Comparison of ENCODE assay signal across 13 cellular contexts in genomic region chr3:39907981-39908380, GRCh38.
DNase-seq lines count a peak whose midpoint lies in the region; ATAC-seq and TF ChIP-seq lines count a peak whose summit lies in the region.
"Had no signal": no experiment of that assay in that cellular context is flagged by ENCODE, and none has a peak within 500 bp of the region (broad histone marks: within the 10 kb centered on the region; RNA-seq: fewer than 3 reads in every experiment).

No MANE protein-coding gene starts in this region.

- H3K4me3 Mint-ChIP-seq in stimulated activated naive B cell treated with anti-CD40 and anti-IgM and Interleukin-4, amounts not matched to agents 10 μg/mL and 1 μg/mL and 100 μg/mL, for 72 hours, result no peak overlapping the region

- H3K27ac Mint-ChIP-seq in stimulated activated naive B cell treated with anti-CD40 and anti-IgM and Interleukin-4, amounts not matched to agents 10 μg/mL and 1 μg/mL and 100 μg/mL, for 72 hours, result no peak overlapping the region

- H3K27me3 ChIP-seq in right cardiac atrium (ENCODE audit: control insufficient read depth, insufficient read depth) (no peaks in the 10 kb centered on the region), transverse colon (no peaks in the 10 kb centered on the region)
- H3K27me3 ChIP-seq: brain microvascular endothelial cell had no signal

- no peak for TF ChIP-seq POLR2A in transverse colon (IDR thresholded peaks at IDR 0.05)

- no peaks in the 10 kb centered on the region for H3K4me1 Mint-ChIP-seq in stimulated activated naive B cell treated with anti-CD40 and anti-IgM and Interleukin-4, amounts not matched to agents 10 μg/mL and 1 μg/mL and 100 μg/mL, for 72 hours

- no peak overlapping the region for H3K4me3 ChIP-seq in astrocyte of the cerebellum (ENCODE audit: low read depth, low read length)
- H3K4me3 ChIP-seq in right cardiac atrium (ENCODE audit: low read length), result no peak overlapping the region
- no peak overlapping the region for H3K4me3 ChIP-seq in transverse colon

- TF ChIP-seq CTCF in astrocyte of the cerebellum (IDR thresholded peaks at IDR 0.05; ENCODE audit: low read depth, low read length, missing control alignments) (no peak), transverse colon (IDR thresholded peaks at IDR 0.05) (no peak), GM13977 (IDR thresholded peaks at IDR 0.05; ENCODE audit: extremely low read depth, insufficient read depth, missing control alignments) (no peak)

- no peaks in the 10 kb centered on the region for H3K4me1 ChIP-seq in right cardiac atrium (ENCODE audit: control insufficient read depth, insufficient read depth, low read length)
- peaks cover 0 to 29% (median 17%) of the 10 kb centered on the region in 4 donors for H3K4me1 ChIP-seq in transverse colon

- H3K27ac ChIP-seq in right cardiac atrium (ENCODE audit: low read length), result no peak overlapping the region
- peak overlapping the region in 1 of 4 donors; percentile 0 for H3K27ac ChIP-seq in transverse colon
- H3K27ac ChIP-seq: brain microvascular endothelial cell, epithelial cell of prostate, WERI-Rb-1 had no signal

- H3K9me3 Mint-ChIP-seq in stimulated activated naive B cell treated with anti-CD40 and anti-IgM and Interleukin-4, amounts not matched to agents 10 μg/mL and 1 μg/mL and 100 μg/mL, for 72 hours, result no peaks in the 10 kb centered on the region

- in situ Hi-C loops in astrocyte of the cerebellum (cut with HindIII; ENCODE audit: low sequenced_read_pairs), result no loop called here
- in situ Hi-C loops in transverse colon (cut with MboI; ENCODE audit: low pct_ligation_motif_present in 1 of 4, low pct_unique_long_range_greater_than_20kb in 1 of 4, low sequenced_read_pairs in 3 of 4), result no loop called here
- in situ Hi-C loops in GM13977 (cut with MboI; ENCODE audit: low pct_unique_long_range_greater_than_20kb, low sequenced_read_pairs, unreplicated experiment), result no loop called here

- TF ChIP-seq EP300 in transverse colon (IDR thresholded peaks at IDR 0.05; ENCODE audit: low read depth), result no peak

- no peaks in the 10 kb centered on the region for H3K27me3 Mint-ChIP-seq in stimulated activated naive B cell treated with anti-CD40 and anti-IgM and Interleukin-4, amounts not matched to agents 10 μg/mL and 1 μg/mL and 100 μg/mL, for 72 hours

- intact Hi-C loops in right cardiac atrium (cut with DNase I) (no loop called here), transverse colon (cut with DNase I; ENCODE audit: low total_unique reads) (no loop called here)

- peak; percentile 0 for DNase-seq in DMS53 (lab: John Stamatoyannopoulos, UW)
- DNase-seq in DMS53 treated with DMSO at 0.1 percent for 48 hours (lab: John Stamatoyannopoulos, UW; ENCODE audit: unreplicated experiment), result no peak
- DNase-seq in astrocyte of the cerebellum (ENCODE audit: low read depth), result peak; percentile 40
- peak; percentile 65 to 86 (median 78) for DNase-seq in right cardiac atrium
- peak; percentile 18 for DNase-seq in transverse colon
- no peak for DNase-seq in stimulated activated naive B cell treated with anti-CD40 and anti-IgM and Interleukin-4, amounts not matched to agents 10 μg/mL and 1 μg/mL and 100 μg/mL, for 72 hours
- no peak for DNase-seq in GM13977 (ENCODE audit: low spot score)
- DNase-seq: activated T-cell treated with anti-CD3 and anti-CD28 coated beads for 4 hours, brain microvascular endothelial cell, kidney glomerular epithelial cell, WERI-Rb-1 had no signal

- WGBS in right cardiac atrium, result 21% methylated on average over 4 of the region's 4 CpGs
- 33% methylated on average over 4 of the region's 4 CpGs; no CpG with 5 or more reads in 1 of the 2 donors for WGBS in transverse colon (ENCODE audit: low coverage in 1 of 2), 2 donors

- peak; percentile 95 for ATAC-seq in right cardiac atrium
- ATAC-seq in stimulated activated naive B cell treated with anti-CD40 and anti-IgM and Interleukin-4, amounts not matched to agents 10 μg/mL and 1 μg/mL and 100 μg/mL, for 72 hours (replicated peaks), result no peak
- ATAC-seq in GM21786 (IDR thresholded peaks at IDR 0.05; ENCODE audit: unreplicated experiment), result no peak

- H3K36me3 ChIP-seq in transverse colon, result no peaks in the 10 kb centered on the region
- H3K36me3 ChIP-seq: brain microvascular endothelial cell, WERI-Rb-1 had no signal

- H3K9me3 ChIP-seq in right cardiac atrium (ENCODE audit: control insufficient read depth, low read length) (no peaks in the 10 kb centered on the region), transverse colon (no peaks in the 10 kb centered on the region)

- H3K36me3 Mint-ChIP-seq in stimulated activated naive B cell treated with anti-CD40 and anti-IgM and Interleukin-4, amounts not matched to agents 10 μg/mL and 1 μg/mL and 100 μg/mL, for 72 hours, result no peaks in the 10 kb centered on the region

Comparison
In these comparisons a context has a peak if more than half of its experiments do, and no peak if none do; other contexts are left out.
1. DNase-seq: peak in DMS53 (single experiment), astrocyte of the cerebellum (single experiment), right cardiac atrium (3 of 3) and transverse colon (single experiment); none in DMS53 treated with DMSO at 0.1 percent for 48 hours (single experiment), stimulated activated naive B cell treated with anti-CD40 and anti-IgM and Interleukin-4, amounts not matched to agents 10 μg/mL and 1 μg/mL and 100 μg/mL, for 72 hours (single experiment) and GM13977 (single experiment).
2. ATAC-seq: peak in right cardiac atrium (2 of 2); none in stimulated activated naive B cell treated with anti-CD40 and anti-IgM and Interleukin-4, amounts not matched to agents 10 μg/mL and 1 μg/mL and 100 μg/mL, for 72 hours (0 of 2) and GM21786 (single experiment).